Comparison of ENCODE assay signal across 35 cellular contexts in genomic region chr3:37442397-37442796, GRCh38. TPM values are rescaled to one million over a fixed set of nuclear protein-coding genes. Genes with fewer than 3 reads are reported as not detected.
"Had no signal": no experiment of that assay in that cellular context is flagged by ENCODE, and none has a peak within 500 bp of the region (broad histone marks: within the 10 kb centered on the region; RNA-seq: fewer than 3 reads in every experiment).

No MANE protein-coding gene starts in this region.

- H3K27ac ChIP-seq: adrenal gland, body of pancreas, colonic mucosa, epithelial cell of prostate, esophagus squamous epithelium, gastroesophageal sphincter, WERI-Rb-1 had no signal

- H3K4me1 Mint-ChIP-seq: activated B cell treated with CpG ODN at 0.5 μM for 24 hours; activated CD8-positive, alpha-beta memory T cell treated with anti-CD3 and anti-CD28 coated beads, Interleukin-2, amount 10 ng/mL, durations not matched to agents 7 days and 5 days; activated naive CD4-positive, alpha-beta T cell treated with anti-CD3 and anti-CD28 coated beads, Interleukin-2, amount 50 U/mL, for 24 hours; activated naive CD8-positive, alpha-beta T cell treated with anti-CD3 and anti-CD28 coated beads for 36 hours; activated naive CD8-positive, alpha-beta T cell treated with anti-CD3 and anti-CD28 coated beads, Interleukin-2, amount 50 U/mL, for 24 hours; T-helper 17 cell had no signal

- DNase-seq: activated B cell treated with CpG ODN at 0.5 μM for 24 hours; activated CD4-positive, alpha-beta memory T cell treated with anti-CD3 and anti-CD28 coated beads for 36 hours; activated CD4-positive, alpha-beta T cell treated with anti-CD3 and anti-CD28 coated beads for 48 hours; activated CD4-positive, alpha-beta T cell treated with anti-CD3 and anti-CD28 coated beads, Interleukin-2, amount 50 U/mL, for 1 hour; activated CD8-positive, alpha-beta memory T cell treated with anti-CD3 and anti-CD28 coated beads, Interleukin-2, amount 10 ng/mL, durations not matched to agents 7 days and 5 days; activated CD8-positive, alpha-beta memory T cell treated with anti-CD3 and anti-CD28 coated beads, Interleukin-2, amount 50 U/mL, for 4 hours; activated CD8-positive, alpha-beta T cell treated with anti-CD3 and anti-CD28 coated beads, Interleukin-2, amount 10 ng/mL, durations not matched to agents 7 days and 5 days; activated effector memory CD4-positive, alpha-beta T cell treated with anti-CD3 and anti-CD28 coated beads, Interleukin-2, amount 50 U/mL, for 16 hours; activated naive CD4-positive, alpha-beta T cell treated with anti-CD3 and anti-CD28 coated beads for 36 hours; activated naive CD8-positive, alpha-beta T cell treated with anti-CD3 and anti-CD28 coated beads for 36 hours; activated naive CD8-positive, alpha-beta T cell treated with anti-CD3 and anti-CD28 coated beads, Interleukin-2, amount 50 U/mL, for 24 hours; activated T-cell treated with anti-CD3 and anti-CD28 coated beads, Interleukin-2, amount 50 U/mL, for 1 hour; activated T-cell treated with anti-CD3 and anti-CD28 coated beads, Interleukin-2, amount 50 U/mL, for 48 hours; adrenal gland; amygdala; aorta; body of pancreas; caudate nucleus; colonic mucosa; effector CD8-positive, alpha-beta T cell; esophagus squamous epithelium; foreskin melanocyte; T-helper 1 cell; T-helper 17 cell; T1000; WERI-Rb-1 had no signal

- H3K9me3 ChIP-seq: adrenal gland, body of pancreas, colonic mucosa, esophagus squamous epithelium, gastroesophageal sphincter had no signal

- H3K27me3 ChIP-seq: adrenal gland, body of pancreas, colonic mucosa, gastroesophageal sphincter had no signal

- H3K9me3 Mint-ChIP-seq: activated B cell treated with CpG ODN at 0.5 μM for 24 hours; activated CD4-positive, alpha-beta memory T cell treated with anti-CD3 and anti-CD28 coated beads for 36 hours; activated naive CD4-positive, alpha-beta T cell treated with anti-CD3 and anti-CD28 coated beads for 36 hours; activated naive CD4-positive, alpha-beta T cell treated with anti-CD3 and anti-CD28 coated beads, Interleukin-2, amount 50 U/mL, for 24 hours; activated naive CD8-positive, alpha-beta T cell treated with anti-CD3 and anti-CD28 coated beads for 36 hours; activated naive CD8-positive, alpha-beta T cell treated with anti-CD3 and anti-CD28 coated beads, Interleukin-2, amount 50 U/mL, for 24 hours; activated T-helper 1 cell treated with anti-CD3 and anti-CD28 coated beads, Interleukin-12 subunit alpha, Interleukin-12 subunit beta, Interleukin-2, Interleukin-4 antibody, amounts not matched to agents 30 ng/mL and 10 ng/mL and 1 ng/mL, durations not matched to agents 14 hours and 24 hours and 36 hours; activated T-helper 2 cell treated with anti-CD3 and anti-CD28 coated beads, Interferon-gamma antibody, Interleukin-2, Interleukin-4, amounts not matched to agents 10 μg/mL and 5 μg/mL and 100 μg/mL, durations not matched to agents 14 hours and 24 hours and 36 hours; T-helper 2 cell treated with Interferon-gamma antibody and Interleukin-4, amounts not matched to agents 5 μg/mL and 100 μg/mL, for 36 hours had no signal

- H3K4me3 ChIP-seq: adrenal gland, body of pancreas, colonic mucosa, esophagus squamous epithelium, gastroesophageal sphincter had no signal

- H3K27me3 Mint-ChIP-seq: activated naive CD8-positive, alpha-beta T cell treated with anti-CD3 and anti-CD28 coated beads for 36 hours had no signal

- H3K4me1 ChIP-seq: adrenal gland, body of pancreas, colonic mucosa had no signal

- H3K36me3 Mint-ChIP-seq: activated CD4-positive, alpha-beta memory T cell treated with anti-CD3 and anti-CD28 coated beads for 36 hours; activated CD8-positive, alpha-beta memory T cell treated with anti-CD3 and anti-CD28 coated beads, Interleukin-2, amount 10 ng/mL, durations not matched to agents 7 days and 5 days; activated naive CD8-positive, alpha-beta T cell treated with anti-CD3 and anti-CD28 coated beads for 36 hours had no signal

- H3K27ac Mint-ChIP-seq: activated B cell treated with CpG ODN at 0.5 μM for 24 hours; activated CD4-positive, alpha-beta memory T cell treated with anti-CD3 and anti-CD28 coated beads for 36 hours; activated CD8-positive, alpha-beta memory T cell treated with anti-CD3 and anti-CD28 coated beads, Interleukin-2, amount 10 ng/mL, durations not matched to agents 7 days and 5 days; activated CD8-positive, alpha-beta T cell treated with anti-CD3 and anti-CD28 coated beads, Interleukin-2, amount 10 ng/mL, durations not matched to agents 7 days and 5 days; activated naive CD4-positive, alpha-beta T cell treated with anti-CD3 and anti-CD28 coated beads for 36 hours; activated naive CD4-positive, alpha-beta T cell treated with anti-CD3 and anti-CD28 coated beads, Interleukin-2, amount 50 U/mL, for 24 hours; activated naive CD8-positive, alpha-beta T cell treated with anti-CD3 and anti-CD28 coated beads for 36 hours; activated naive CD8-positive, alpha-beta T cell treated with anti-CD3 and anti-CD28 coated beads, Interleukin-2, amount 50 U/mL, for 24 hours; activated T-helper 1 cell treated with anti-CD3 and anti-CD28 coated beads, Interleukin-12 subunit alpha, Interleukin-12 subunit beta, Interleukin-2, Interleukin-4 antibody, amounts not matched to agents 30 ng/mL and 10 ng/mL and 1 ng/mL, durations not matched to agents 14 hours and 24 hours and 36 hours; activated T-helper 2 cell treated with anti-CD3 and anti-CD28 coated beads, Interferon-gamma antibody, Interleukin-2, Interleukin-4, amounts not matched to agents 10 μg/mL and 5 μg/mL and 100 μg/mL, durations not matched to agents 14 hours and 24 hours and 36 hours; T-helper 17 cell; T-helper 2 cell treated with Interferon-gamma antibody and Interleukin-4, amounts not matched to agents 5 μg/mL and 100 μg/mL, for 36 hours had no signal

- ATAC-seq: activated CD4-positive, CD25-positive, alpha-beta regulatory T cell treated with anti-CD3 and anti-CD28 coated beads, Interleukin-2, amount 50 U/mL, for 24 hours; activated CD8-positive, alpha-beta memory T cell treated with anti-CD3 and anti-CD28 coated beads, Interleukin-2, amount 10 ng/mL, durations not matched to agents 7 days and 5 days; activated CD8-positive, alpha-beta T cell treated with anti-CD3 and anti-CD28 coated beads, Interleukin-2, amount 10 ng/mL, durations not matched to agents 7 days and 5 days; activated naive CD8-positive, alpha-beta T cell treated with anti-CD3 and anti-CD28 coated beads, Interleukin-2, amount 50 U/mL, for 24 hours; body of pancreas; gastroesophageal sphincter; T-helper 17 cell had no signal

- H3K36me3 ChIP-seq: adrenal gland, colonic mucosa, esophagus squamous epithelium, gastroesophageal sphincter, WERI-Rb-1 had no signal

- H3K4me3 Mint-ChIP-seq: activated B cell treated with CpG ODN at 0.5 μM for 24 hours; activated CD4-positive, alpha-beta memory T cell treated with anti-CD3 and anti-CD28 coated beads for 36 hours; activated CD8-positive, alpha-beta memory T cell treated with anti-CD3 and anti-CD28 coated beads, Interleukin-2, amount 10 ng/mL, durations not matched to agents 7 days and 5 days; activated CD8-positive, alpha-beta T cell treated with anti-CD3 and anti-CD28 coated beads, Interleukin-2, amount 10 ng/mL, durations not matched to agents 7 days and 5 days; activated naive CD4-positive, alpha-beta T cell treated with anti-CD3 and anti-CD28 coated beads for 36 hours; activated naive CD4-positive, alpha-beta T cell treated with anti-CD3 and anti-CD28 coated beads, Interleukin-2, amount 50 U/mL, for 24 hours; activated naive CD8-positive, alpha-beta T cell treated with anti-CD3 and anti-CD28 coated beads for 36 hours; activated naive CD8-positive, alpha-beta T cell treated with anti-CD3 and anti-CD28 coated beads, Interleukin-2, amount 50 U/mL, for 24 hours; activated T-helper 1 cell treated with anti-CD3 and anti-CD28 coated beads, Interleukin-12 subunit alpha, Interleukin-12 subunit beta, Interleukin-2, Interleukin-4 antibody, amounts not matched to agents 30 ng/mL and 10 ng/mL and 1 ng/mL, durations not matched to agents 14 hours and 24 hours and 36 hours; T-helper 17 cell; T-helper 2 cell treated with Interferon-gamma antibody and Interleukin-4, amounts not matched to agents 5 μg/mL and 100 μg/mL, for 36 hours had no signal

- FAIRE-seq: endometrium, endothelial cell of umbilical vein had no signal

RNA-seq across cellular contexts. Expression of gene ITGA9, which starts 9.5 kb away (rescaled TPM):
- total RNA-seq: activated B cell treated with CpG ODN at 0.5 μM for 24 hours; activated CD8-positive, alpha-beta T cell treated with anti-CD3 and anti-CD28 coated beads, Interleukin-2, amount 10 ng/mL, durations not matched to agents 7 days and 5 days had no signal
